Comparison of ENCODE assay signal across 23 cellular contexts in the genomic region with DNA sequence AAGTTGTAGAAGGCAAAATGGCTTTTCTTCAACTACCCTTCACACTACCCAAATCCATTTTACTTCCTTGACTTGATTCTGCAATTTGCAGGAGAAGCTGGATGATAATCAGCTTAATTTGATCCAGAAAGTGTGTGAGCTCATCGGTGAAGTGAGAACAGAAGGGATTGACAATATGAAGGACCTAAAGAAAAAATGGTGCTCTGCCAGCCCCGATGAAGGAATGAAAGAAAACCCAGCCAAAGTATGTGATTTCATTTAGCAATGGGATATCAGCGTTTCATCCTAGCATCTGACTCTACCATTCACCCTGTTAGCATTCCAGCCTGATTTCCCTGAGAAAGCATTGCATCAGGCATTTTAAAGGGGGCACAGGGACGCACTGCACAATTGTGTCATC.
"Had no signal": no experiment of that assay in that cellular context is flagged by ENCODE, and none has a peak within 500 bp of the region (broad histone marks: within the 10 kb centered on the region; RNA-seq: fewer than 3 reads in every experiment).

No MANE protein-coding gene starts in this region.

- H3K4me1 Mint-ChIP-seq: activated naive CD4-positive, alpha-beta T cell treated with anti-CD3 and anti-CD28 coated beads, Interleukin-2, amount 50 U/mL, for 24 hours; activated naive CD8-positive, alpha-beta T cell treated with anti-CD3 and anti-CD28 coated beads, Interleukin-2, amount 50 U/mL, for 24 hours had no signal

- H3K27me3 Mint-ChIP-seq: activated CD4-positive, alpha-beta memory T cell treated with anti-CD3 and anti-CD28 coated beads for 36 hours; activated naive CD4-positive, alpha-beta T cell treated with anti-CD3 and anti-CD28 coated beads, Interleukin-2, amount 50 U/mL, for 24 hours; activated naive CD8-positive, alpha-beta T cell treated with anti-CD3 and anti-CD28 coated beads, Interleukin-2, amount 50 U/mL, for 24 hours; effector memory CD8-positive, alpha-beta T cell had no signal

- H3K36me3 ChIP-seq: left ventricle myocardium inferior, upper lobe of right lung, WERI-Rb-1 had no signal

- DNase-seq: activated CD4-positive, alpha-beta memory T cell treated with anti-CD3 and anti-CD28 coated beads for 36 hours; activated CD4-positive, alpha-beta T cell treated with anti-CD3 and anti-CD28 coated beads for 48 hours; activated CD8-positive, alpha-beta memory T cell treated with anti-CD3 and anti-CD28 coated beads, Interleukin-2, amount 50 U/mL, for 4 hours; activated naive CD8-positive, alpha-beta T cell treated with anti-CD3 and anti-CD28 coated beads, Interleukin-2, amount 50 U/mL, for 24 hours; activated T-cell treated with anti-CD3 and anti-CD28 coated beads, Interleukin-2, amount 50 U/mL, for 1 hour; cerebellar nuclear complex; effector memory CD8-positive, alpha-beta T cell; islet precursor cell; left ventricle myocardium inferior; mucosa of descending colon; posterior cingulate gyrus; right cardiac atrium; stimulated activated CD4-positive, alpha-beta T cell treated with anti-CD3 and anti-CD28 coated beads, Interleukin-2, amount 100 ng/mL, for 48 hours; stimulated activated naive CD8-positive, alpha-beta T cell treated with anti-CD3 and anti-CD28 coated beads, Interleukin-15, Interleukin-2, amounts not matched to agents 100 U/mL and 50 U/mL, for 24 hours; T1000; upper lobe of right lung; WERI-Rb-1 had no signal

- ATAC-seq: activated CD4-positive, CD25-positive, alpha-beta regulatory T cell treated with anti-CD3 and anti-CD28 coated beads, Interleukin-2, amount 50 U/mL, for 24 hours; activated naive CD8-positive, alpha-beta T cell treated with anti-CD3 and anti-CD28 coated beads, Interleukin-2, amount 50 U/mL, for 24 hours; effector memory CD8-positive, alpha-beta T cell; mucosa of descending colon; right cardiac atrium; stimulated activated naive CD8-positive, alpha-beta T cell treated with anti-CD3 and anti-CD28 coated beads, Interleukin-15, Interleukin-2, amounts not matched to agents 100 U/mL and 50 U/mL, for 24 hours; upper lobe of right lung had no signal

- H3K4me3 Mint-ChIP-seq: activated CD4-positive, alpha-beta memory T cell treated with anti-CD3 and anti-CD28 coated beads for 36 hours; activated naive CD4-positive, alpha-beta T cell treated with anti-CD3 and anti-CD28 coated beads, Interleukin-2, amount 50 U/mL, for 24 hours; activated naive CD8-positive, alpha-beta T cell treated with anti-CD3 and anti-CD28 coated beads, Interleukin-2, amount 50 U/mL, for 24 hours; effector memory CD8-positive, alpha-beta T cell; nephron; T-helper 1 cell treated with Interleukin-12 subunit alpha and Interleukin-12 subunit beta and Interleukin-4 antibody, amounts not matched to agents 30 μg/mL and 1 μg/mL, for 36 hours had no signal

- H3K36me3 Mint-ChIP-seq: activated CD4-positive, alpha-beta memory T cell treated with anti-CD3 and anti-CD28 coated beads for 36 hours had no signal

- H3K27ac Mint-ChIP-seq: activated CD4-positive, alpha-beta memory T cell treated with anti-CD3 and anti-CD28 coated beads for 36 hours; activated naive CD4-positive, alpha-beta T cell treated with anti-CD3 and anti-CD28 coated beads, Interleukin-2, amount 50 U/mL, for 24 hours; activated naive CD8-positive, alpha-beta T cell treated with anti-CD3 and anti-CD28 coated beads, Interleukin-2, amount 50 U/mL, for 24 hours; effector memory CD8-positive, alpha-beta T cell; T-helper 1 cell treated with Interleukin-12 subunit alpha and Interleukin-12 subunit beta and Interleukin-4 antibody, amounts not matched to agents 30 μg/mL and 1 μg/mL, for 36 hours had no signal

- H3K27ac ChIP-seq: coronary artery, left ventricle myocardium inferior, upper lobe of right lung, WERI-Rb-1 had no signal

- H3K9me3 ChIP-seq: left ventricle myocardium inferior, mucosa of descending colon, upper lobe of right lung had no signal

- H3K9me3 Mint-ChIP-seq: activated CD4-positive, alpha-beta memory T cell treated with anti-CD3 and anti-CD28 coated beads for 36 hours; activated naive CD4-positive, alpha-beta T cell treated with anti-CD3 and anti-CD28 coated beads, Interleukin-2, amount 50 U/mL, for 24 hours; activated naive CD8-positive, alpha-beta T cell treated with anti-CD3 and anti-CD28 coated beads, Interleukin-2, amount 50 U/mL, for 24 hours; effector memory CD8-positive, alpha-beta T cell; nephron; T-helper 1 cell treated with Interleukin-12 subunit alpha and Interleukin-12 subunit beta and Interleukin-4 antibody, amounts not matched to agents 30 μg/mL and 1 μg/mL, for 36 hours had no signal

- H3K27me3 ChIP-seq: upper lobe of right lung had no signal

- H3K4me3 ChIP-seq: coronary artery, left ventricle myocardium inferior, lung, mucosa of descending colon, upper lobe of right lung had no signal
